In genomic region chr22:50250555-50251471, GRCh38 we compare ENCODE assay signal across 8 cellular contexts. TPM values are rescaled to one million over a fixed set of nuclear protein-coding genes. Genes with fewer than 3 reads are reported as not detected.
DNase-seq lines count a peak whose midpoint lies in the region; ATAC-seq and TF ChIP-seq lines count a peak whose summit lies in the region.

TSS of gene HDAC10 (minus strand) at chr22:50251265. CDS start at chr22:50251032, 233 bp downstream.

- TF ChIP-seq EP300 in upper lobe of left lung (IDR thresholded peaks at IDR 0.05), result no peak

- H3K4me2 ChIP-seq in parathyroid adenoma (ENCODE audit: low read length), result peak within 1 kb of the TSS; percentile 80

- peaks cover 4% of the 10 kb centered on the region for H3K4me1 ChIP-seq in parathyroid adenoma
- H3K4me1 ChIP-seq in upper lobe of left lung, result peaks cover 25 to 57% (median 34%) of the 10 kb centered on the region in 4 donors

- peak in 2 of 4 donors; percentile 51 to 62 for TF ChIP-seq POLR2A in upper lobe of left lung (IDR thresholded peaks at IDR 0.05)

- H3K27me3 Mint-ChIP-seq in activated naive CD4-positive, alpha-beta T cell treated with anti-CD3 and anti-CD28 coated beads for 36 hours (ENCODE audit: low read depth), result no peaks in the 10 kb centered on the region

- H3K9me3 ChIP-seq in parathyroid adenoma (ENCODE audit: control insufficient read depth, low read length), result no peaks in the 10 kb centered on the region
- no peaks in the 10 kb centered on the region for H3K9me3 ChIP-seq in upper lobe of left lung

- peak within 1 kb of the TSS; percentile 21 for H3K9ac ChIP-seq in parathyroid adenoma

- ATAC-seq in GM19043 (IDR thresholded peaks at IDR 0.05; ENCODE audit: low read depth, unreplicated experiment), result peak; percentile 65
- peak; percentile 71 to 92 for ATAC-seq in upper lobe of left lung (ENCODE audit: low FRiP score in 2 of 2)

- in situ Hi-C loops in SK-MEL-5 (cut with HindIII; ENCODE audit: low pct_unique_long_range_greater_than_20kb, low sequenced_read_pairs), result no loop called here

- peak within 1 kb of the TSS; percentile 81 for H3K4me3 Mint-ChIP-seq in activated naive CD4-positive, alpha-beta T cell treated with anti-CD3 and anti-CD28 coated beads for 36 hours

- H3K9me3 Mint-ChIP-seq in activated naive CD4-positive, alpha-beta T cell treated with anti-CD3 and anti-CD28 coated beads for 36 hours, result no peaks in the 10 kb centered on the region

- H3K27ac Mint-ChIP-seq in activated naive CD4-positive, alpha-beta T cell treated with anti-CD3 and anti-CD28 coated beads for 36 hours, result no peak within 1 kb of the TSS

- peak within 1 kb of the TSS; percentile 41 for H3K27ac ChIP-seq in parathyroid adenoma
- H3K27ac ChIP-seq in upper lobe of left lung, result peak within 1 kb of the TSS; percentile 58 to 86 (median 82)

- peaks cover 19% of the 10 kb centered on the region for H3K4me1 Mint-ChIP-seq in activated naive CD4-positive, alpha-beta T cell treated with anti-CD3 and anti-CD28 coated beads for 36 hours (ENCODE audit: low read depth)

- peaks cover 5% of the 10 kb centered on the region for H3K36me3 Mint-ChIP-seq in activated naive CD4-positive, alpha-beta T cell treated with anti-CD3 and anti-CD28 coated beads for 36 hours (ENCODE audit: low read depth)

- H3K4me3 ChIP-seq in parathyroid adenoma (ENCODE audit: low read depth, low read length), result peak within 1 kb of the TSS; percentile 67
- H3K4me3 ChIP-seq in upper lobe of left lung, result peak within 1 kb of the TSS; percentile 60 to 89 (median 75)

- no peaks in the 10 kb centered on the region for H3K79me2 ChIP-seq in parathyroid adenoma

- H3K36me3 ChIP-seq in parathyroid adenoma (ENCODE audit: control insufficient read depth, insufficient read depth, low read length) (no peaks in the 10 kb centered on the region), upper lobe of left lung (peaks cover 3 to 29% (median 20%) of the 10 kb centered on the region in 4 donors)

- CTCF ChIA-PET in activated naive CD4-positive, alpha-beta T cell treated with anti-CD3 and anti-CD28 coated beads for 36 hours (lab: Charles Lee), result interaction anchor here (0.6 to 2.7 kb wide), 14 partner anchors 9 to 369 kb away, joined by 3 to 25 read pairs (median 5); partner anchors contain the start of genes DENND6B, MAPK12 and SCO2

- no peaks in the 10 kb centered on the region for H3K27me3 ChIP-seq in parathyroid adenoma (ENCODE audit: control insufficient read depth, insufficient read depth, low read length)
- no peaks in the 10 kb centered on the region for H3K27me3 ChIP-seq in upper lobe of left lung

- H2AFZ ChIP-seq in parathyroid adenoma, result peak within 1 kb of the TSS; percentile 70

- TF ChIP-seq CTCF in parathyroid adenoma (IDR thresholded peaks at IDR 0.05), result no peak
- TF ChIP-seq CTCF in upper lobe of left lung (IDR thresholded peaks at IDR 0.05), result peak in 1 of 6 experiments; percentile 13

- DNase-seq in AML-193 (lab: John Stamatoyannopoulos, UW) (peak; percentile 52 to 71), HT1080 (ENCODE audit: low read depth) (peak; percentile 75), SK-MEL-5 (ENCODE audit: low read depth, low spot score) (peak; percentile 63), glomerular visceral epithelial cell (ENCODE audit: extremely low spot score) (peak; percentile 69), upper lobe of left lung (peak; percentile 89 to 97)
- DNase-seq in activated naive CD4-positive, alpha-beta T cell treated with anti-CD3 and anti-CD28 coated beads for 36 hours, result peak; percentile 90

- intact Hi-C loops in activated naive CD4-positive, alpha-beta T cell treated with anti-CD3 and anti-CD28 coated beads for 36 hours (cut with micrococcal nuclease), result loop anchor here (5.0 kb wide), 1 partner anchor 246 kb away; no protein-coding TSS in a partner anchor

- 0% methylated on average over 13 to 23 of the region's 80 CpGs for WGBS in upper lobe of left lung, 2 donors

RNA-seq across cellular contexts. Expression of gene HDAC10, which starts in this region (rescaled TPM):
- total RNA-seq in HT1080 (2014; rRNA removed; shearing (Covaris generic)), result 13.6 and 14.5 TPM in 2 replicates
- 20.3 and 20.6 TPM in 2 replicates for polyA plus RNA-seq in HT1080 (2015; cell fraction: cytosol; rRNA removed)
- polyA plus RNA-seq in HT1080 (2015; cell fraction: nucleus; rRNA removed), result 190 and 200 TPM in 2 replicates
- total RNA-seq in SK-MEL-5 (2014; rRNA removed; shearing (Covaris generic)), result 7.2 and 10.2 TPM in 2 replicates
- polyA plus RNA-seq in SK-MEL-5 (2015; cell fraction: cytosol; rRNA removed), result 19.3 and 21.3 TPM in 2 replicates
- 141 and 177 TPM in 2 replicates for polyA plus RNA-seq in SK-MEL-5 (2015; cell fraction: nucleus; rRNA removed)
- total RNA-seq in activated naive CD4-positive, alpha-beta T cell treated with anti-CD3 and anti-CD28 coated beads for 36 hours, result 10 to 100 TPM; 35.4 to 38.0 TPM
- 100 to 1,000 TPM in 1 of 6 donors, 10 to 100 TPM in 5; 33.0 to 202 (median 53.1) TPM for total RNA-seq in upper lobe of left lung

Comparison
In these comparisons a context has a peak if more than half of its experiments do, and no peak if none do; other contexts are left out.
1. Peak in every context shown above with its lines: DNase-seq, ATAC-seq, H3K4me3 ChIP-seq and H3K27ac ChIP-seq.